In genomic region chr19:1961545-1961878, GRCh38 we compare ENCODE assay signal across 10 cellular contexts.
"Had no signal": no experiment of that assay in that cellular context is flagged by ENCODE, and none has a peak within 500 bp of the region (broad histone marks: within the 10 kb centered on the region; RNA-seq: fewer than 3 reads in every experiment).

No MANE protein-coding gene starts in this region.

- H3K27ac ChIP-seq: SK-N-MC, suprapubic skin had no signal

- DNase-seq: activated CD4-positive, alpha-beta T cell treated with anti-CD3 and anti-CD28 coated beads, Interleukin-2, amount 10 ng/mL, durations not matched to agents 24 days and 14 days; caudate nucleus; immature natural killer cell; small intestine; stimulated activated naive CD4-positive, alpha-beta T cell treated with Interleukin-2 at 50 U/mL for 16 hours had no signal

- H3K27me3 Mint-ChIP-seq: activated CD4-positive, alpha-beta T cell treated with anti-CD3 and anti-CD28 coated beads, Interleukin-2, amount 10 ng/mL, durations not matched to agents 24 days and 14 days; activated naive CD4-positive, alpha-beta T cell treated with anti-CD3 and anti-CD28 coated beads, Interleukin-2, amount 50 U/mL, for 24 hours; type B pancreatic cell had no signal

- H3K27ac Mint-ChIP-seq: activated CD4-positive, alpha-beta T cell treated with anti-CD3 and anti-CD28 coated beads, Interleukin-2, amount 10 ng/mL, durations not matched to agents 24 days and 14 days; activated naive CD4-positive, alpha-beta T cell treated with anti-CD3 and anti-CD28 coated beads, Interleukin-2, amount 50 U/mL, for 24 hours; type B pancreatic cell; WTC11 had no signal

- H3K4me3 Mint-ChIP-seq: activated CD4-positive, alpha-beta T cell treated with anti-CD3 and anti-CD28 coated beads, Interleukin-2, amount 10 ng/mL, durations not matched to agents 24 days and 14 days; activated naive CD4-positive, alpha-beta T cell treated with anti-CD3 and anti-CD28 coated beads, Interleukin-2, amount 50 U/mL, for 24 hours; immature natural killer cell; type B pancreatic cell; WTC11 had no signal

- H3K4me1 ChIP-seq: suprapubic skin had no signal

- H3K9me3 ChIP-seq: suprapubic skin had no signal

- H3K36me3 Mint-ChIP-seq: activated naive CD4-positive, alpha-beta T cell treated with anti-CD3 and anti-CD28 coated beads, Interleukin-2, amount 50 U/mL, for 24 hours; immature natural killer cell; type B pancreatic cell had no signal

- FAIRE-seq: small intestine had no signal

- H3K9me3 Mint-ChIP-seq: activated CD4-positive, alpha-beta T cell treated with anti-CD3 and anti-CD28 coated beads, Interleukin-2, amount 10 ng/mL, durations not matched to agents 24 days and 14 days; activated naive CD4-positive, alpha-beta T cell treated with anti-CD3 and anti-CD28 coated beads, Interleukin-2, amount 50 U/mL, for 24 hours; immature natural killer cell; type B pancreatic cell; WTC11 had no signal

- H3K4me3 ChIP-seq: SK-N-MC, suprapubic skin had no signal

- ATAC-seq: WTC11 had no signal

- H3K27me3 ChIP-seq: suprapubic skin had no signal
